In genomic region chr2:68158134-68158447, GRCh38 we compare ENCODE assay signal across 8 cellular contexts. TPM values are rescaled to one million over a fixed set of nuclear protein-coding genes. Genes with fewer than 3 reads are reported as not detected.
A peak's percentile ranks its signal among the peaks of the same experiment; 100 is the strongest.
DNase-seq lines count a peak whose midpoint lies in the region; ATAC-seq and TF ChIP-seq lines count a peak whose summit lies in the region.

No MANE protein-coding gene starts in this region.

- POLR2A ChIA-PET in A673 (lab: Charles Lee; ENCODE audit: low non-redundant PET): interaction anchor here (0.5 kb wide), 1 partner anchor 87 kb away, joined by 3 read pairs; no protein-coding TSS in a partner anchor

- H3K9me3 ChIP-seq in A673 (ENCODE audit: low read depth, low read length, poor library complexity, severe bottlenecking) (no peaks in the 10 kb centered on the region), HUES48 (ENCODE audit: control insufficient read depth, insufficient read depth, low read length) (no peaks in the 10 kb centered on the region), muscle layer of duodenum (ENCODE audit: control insufficient read depth in 1 of 2, low read length in 2 of 2) (no peaks in the 10 kb centered on the region)

- CTCF ChIA-PET in A673 (lab: Charles Lee): no interaction called here

- H3K9ac ChIP-seq in HUES48 (ENCODE audit: low read depth, low read length): peak overlapping the region; percentile 90

- H3K27ac ChIP-seq in A673 (ENCODE audit: low read depth, low read length, poor library complexity, severe bottlenecking) (peak overlapping the region; percentile 98), HUES48 (ENCODE audit: low read depth, low read length) (peak overlapping the region; percentile 92), caudate nucleus (ENCODE audit: low read depth, low read length) (peak overlapping the region; percentile 100), muscle layer of duodenum (ENCODE audit: low read length) (peak overlapping the region; percentile 98)

- no peak for TF ChIP-seq CTCF in A673 (conservative IDR thresholded peaks at IDR 0.05; ENCODE audit: low read depth, low read length)

- H3K27me3 ChIP-seq in A673 (replicated peaks; ENCODE audit: insufficient read depth, low read depth, low read length, poor library complexity) (no peaks in the 10 kb centered on the region), HUES48 (ENCODE audit: control insufficient read depth, insufficient read depth, low read length) (no peaks in the 10 kb centered on the region), muscle layer of duodenum (ENCODE audit: low read depth, low read length) (no peaks in the 10 kb centered on the region)

- H3K4me1 ChIP-seq in A673 (ENCODE audit: insufficient read depth, low read length, poor library complexity, severe bottlenecking) (peaks cover 15% of the 10 kb centered on the region), HUES48 (ENCODE audit: control insufficient read depth, insufficient read depth, low read length) (0 out of 2 replicates have a peak, but pooled peaks cover 4% of the 10 kb centered on the region), muscle layer of duodenum (ENCODE audit: control insufficient read depth in 1 of 2, insufficient read depth in 2 of 2, low read length in 2 of 2) (peaks cover 17 to 27% of the 10 kb centered on the region in 2 donors)

- peaks cover 25% of the 10 kb centered on the region for H3K36me3 ChIP-seq in A673 (ENCODE audit: insufficient read depth, low read length, poor library complexity, severe bottlenecking)
- peaks cover 35% of the 10 kb centered on the region for H3K36me3 ChIP-seq in HUES48 (ENCODE audit: control insufficient read depth, insufficient read depth, low read length)
- H3K36me3 ChIP-seq in muscle layer of duodenum (ENCODE audit: control insufficient read depth in 1 of 2, insufficient read depth in 2 of 2, low read length in 2 of 2): peaks cover 16 to 20% of the 10 kb centered on the region in 2 donors

- BruUV-seq in A673 (replicated peaks; lab: Mats Ljungman, UMichigan): no TSS peak

- intact Hi-C loops in A673 (cut with micrococcal nuclease; ENCODE audit: unreplicated experiment): no loop called here

- no peak for DNase-seq in A673 (ENCODE audit: low spot score)
- no peak for DNase-seq in caudate nucleus (lab: John Stamatoyannopoulos, UW)
- no peak for DNase-seq in GM03348 (ENCODE audit: low spot score)
- no peak for DNase-seq in NK-92 treated with Interleukin-12 subunit alpha and Interleukin-12 subunit beta, amount 100 ng/mL, for 24 hours (lab: John Stamatoyannopoulos, UW)
- no peak for DNase-seq in D341Med (ENCODE audit: low spot score)

- H3K4me3 ChIP-seq in A673 (ENCODE audit: low read depth, low read length, poor library complexity, severe bottlenecking) (peak overlapping the region; percentile 84), HUES48 (ENCODE audit: low read depth, low read length) (peak overlapping the region; percentile 90), muscle layer of duodenum (ENCODE audit: low read depth in 1 of 2, low read length in 2 of 2) (peak overlapping the region; percentile 95 to 100)

- no peak for ATAC-seq in HG02981 (IDR thresholded peaks at IDR 0.05; ENCODE audit: unreplicated experiment)

RNA-seq across cellular contexts. Expression of gene PNO1, which starts 0.4 kb away (rescaled TPM):
- 37.1 and 46.0 TPM in 2 replicates for total RNA-seq in A673 (2021)
